Comparison of ENCODE assay signal across 8 cellular contexts in genomic region chr14:34324363-34324795, GRCh38.
DNase-seq lines count a peak whose midpoint lies in the region; ATAC-seq and TF ChIP-seq lines count a peak whose summit lies in the region.

No MANE protein-coding gene starts in this region.

- no peaks in the 10 kb centered on the region for H3K9me3 ChIP-seq in RWPE2 (ENCODE audit: severe bottlenecking)
- H3K9me3 ChIP-seq in parathyroid adenoma (ENCODE audit: control insufficient read depth, low read length) = no peaks in the 10 kb centered on the region

- H3K36me3 ChIP-seq in RWPE2 (ENCODE audit: low read depth) = no peaks in the 10 kb centered on the region
- no peaks in the 10 kb centered on the region for H3K36me3 ChIP-seq in parathyroid adenoma (ENCODE audit: control insufficient read depth, insufficient read depth, low read length)

- no peaks in the 10 kb centered on the region for H3K79me2 ChIP-seq in parathyroid adenoma

- DNase-seq in NOMO-1 treated with DMSO at 0.1 percent for 48 hours (lab: John Stamatoyannopoulos, UW; ENCODE audit: unreplicated experiment) = peak; percentile 39
- DNase-seq in NOMO-1 treated with dmso at 0.1 percent for 144 hours (lab: John Stamatoyannopoulos, UW; ENCODE audit: unreplicated experiment) = no peak
- peak; percentile 53 to 70 for DNase-seq in Kasumi-1 (lab: John Stamatoyannopoulos, UW)
- no peak for DNase-seq in RWPE2 (ENCODE audit: low spot score)
- DNase-seq in fibroblast of mammary gland (ENCODE audit: low read depth) = peak; percentile 50
- no peak for DNase-seq in stimulated activated CD4-positive, alpha-beta T cell treated with anti-CD3 and anti-CD28 coated beads, Interleukin-4, amount 100 ng/mL, for 1 hour

- H3K4me1 ChIP-seq in RWPE2 (ENCODE audit: insufficient read depth, poor library complexity, severe bottlenecking) (no peaks in the 10 kb centered on the region), parathyroid adenoma (no peaks in the 10 kb centered on the region)

- no peak overlapping the region for H3K4me2 ChIP-seq in parathyroid adenoma (ENCODE audit: low read length)

- H3K4me3 ChIP-seq in RWPE2 (ENCODE audit: severe bottlenecking) = no peak overlapping the region
- no peak overlapping the region for H3K4me3 ChIP-seq in fibroblast of mammary gland (ENCODE audit: control insufficient read depth, low read depth, low read length)
- H3K4me3 ChIP-seq in parathyroid adenoma (ENCODE audit: low read depth, low read length) = no peak overlapping the region

- H3K27me3 ChIP-seq in RWPE2 (ENCODE audit: insufficient read depth, poor library complexity, severe bottlenecking) (no peaks in the 10 kb centered on the region), parathyroid adenoma (ENCODE audit: control insufficient read depth, insufficient read depth, low read length) (no peaks in the 10 kb centered on the region)

- no peak for ATAC-seq in RWPE2 (ENCODE audit: low read depth)
- no peak for ATAC-seq in HG02798 (IDR thresholded peaks at IDR 0.05; ENCODE audit: poor library complexity, unreplicated experiment)

- H3K9ac ChIP-seq in parathyroid adenoma = no peak overlapping the region

- TF ChIP-seq CTCF in RWPE2 (IDR thresholded peaks at IDR 0.05; ENCODE audit: poor library complexity, severe bottlenecking) (peak; percentile 89), fibroblast of mammary gland (conservative IDR thresholded peaks at IDR 0.05; ENCODE audit: control insufficient read depth, insufficient read depth, low read depth, low read length) (peak; percentile 64), parathyroid adenoma (IDR thresholded peaks at IDR 0.05) (peak; percentile 51)

- H2AFZ ChIP-seq in parathyroid adenoma = no peak overlapping the region

- no peak overlapping the region for H3K27ac ChIP-seq in RWPE2 (ENCODE audit: poor library complexity, severe bottlenecking)
- no peak overlapping the region for H3K27ac ChIP-seq in parathyroid adenoma

Comparison
In these comparisons a context has a peak if more than half of its experiments do, and no peak if none do; other contexts are left out.
1. DNase-seq: peak in NOMO-1 treated with DMSO at 0.1 percent for 48 hours (single experiment), Kasumi-1 (2 of 2) and fibroblast of mammary gland (single experiment); none in NOMO-1 treated with dmso at 0.1 percent for 144 hours (single experiment), RWPE2 (single experiment) and stimulated activated CD4-positive, alpha-beta T cell treated with anti-CD3 and anti-CD28 coated beads, Interleukin-4, amount 100 ng/mL, for 1 hour (single experiment).
2. Peak in every context shown above with its lines, with median percentiles within 50 percentile points of each other: CTCF ChIP-seq.